Comparison of ENCODE assay signal across 23 cellular contexts in the genomic region with DNA sequence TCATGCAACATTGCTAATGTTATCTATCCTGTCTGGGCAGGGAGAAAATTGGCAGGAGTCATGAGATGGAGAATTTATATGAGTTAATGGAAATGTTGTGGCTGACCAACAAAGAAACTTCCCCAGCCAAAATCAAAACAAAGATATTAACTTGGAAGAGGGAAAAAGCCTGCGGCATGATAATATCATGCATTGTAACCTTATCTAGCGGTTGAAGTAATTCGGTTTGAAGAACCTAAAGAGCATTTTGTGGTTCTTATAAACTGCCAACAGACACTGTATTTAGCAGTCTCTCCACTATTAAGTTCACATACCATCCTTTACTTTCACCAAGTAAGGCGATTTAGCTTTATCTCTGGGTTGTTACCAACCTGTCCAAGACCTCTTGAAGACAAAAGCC. TPM values are rescaled to one million over a fixed set of nuclear protein-coding genes. Genes with fewer than 3 reads are reported as not detected.
"Had no signal": no experiment of that assay in that cellular context is flagged by ENCODE, and none has a peak within 500 bp of the region (broad histone marks: within the 10 kb centered on the region; RNA-seq: fewer than 3 reads in every experiment).

No MANE protein-coding gene starts in this region.

- H3K27ac ChIP-seq: adrenal gland, coronary artery, epithelial cell of prostate, heart right ventricle, lower lobe of right lung, transverse colon had no signal

- H3K36me3 ChIP-seq: adrenal gland, heart right ventricle, lower lobe of right lung, transverse colon had no signal

- H3K9me3 ChIP-seq: adrenal gland, heart right ventricle, lower lobe of right lung, transverse colon had no signal

- DNase-seq: activated T-cell treated with anti-CD3 and anti-CD28 coated beads, Interleukin-2, amount 50 U/mL, for 1 hour; adrenal gland; cerebellar nuclear complex; foreskin fibroblast; heart right ventricle; lower lobe of right lung; naive thymus-derived CD4-positive, alpha-beta T cell; small intestine; stimulated activated CD4-positive, alpha-beta T cell treated with anti-CD3 and anti-CD28 coated beads, Interleukin-15, amount 100 ng/mL, for 24 hours; stimulated activated CD4-positive, alpha-beta T cell treated with anti-CD3 and anti-CD28 coated beads, Interleukin-2, amount 100 ng/mL, for 48 hours; stimulated activated CD8-positive, alpha-beta memory T cell treated with anti-CD3 and anti-CD28 coated beads, Interleukin-4, amount 100 ng/mL, for 48 hours; stimulated activated naive B cell treated with anti-CD40 and anti-IgM and Interleukin-4, amounts not matched to agents 10 μg/mL and 1 μg/mL and 100 μg/mL, for 72 hours; transverse colon had no signal

- ATAC-seq: activated naive CD4-positive, alpha-beta T cell treated with anti-CD3 and anti-CD28 coated beads, Interleukin-2, amount 50 U/mL, for 72 hours; activated T-helper 17 cell treated with anti-CD3 and anti-CD28 coated beads, Interleukin-2, amount 50 U/mL, for 72 hours; heart right ventricle; left lobe of liver; lower lobe of right lung; naive thymus-derived CD4-positive, alpha-beta T cell; sciatic nerve; stimulated activated naive B cell treated with anti-CD40 and anti-IgM and Interleukin-4, amounts not matched to agents 10 μg/mL and 1 μg/mL and 100 μg/mL, for 72 hours had no signal

- H3K4me3 ChIP-seq: adrenal gland, coronary artery, heart right ventricle, lower lobe of right lung, transverse colon had no signal

- H3K27me3 ChIP-seq: adrenal gland, heart right ventricle, transverse colon had no signal

- H3K4me1 ChIP-seq: adrenal gland, heart right ventricle, lower lobe of right lung, transverse colon had no signal

RNA-seq across cellular contexts. Expression of gene DKK2, which starts 42.3 kb away (rescaled TPM):
- total RNA-seq: activated naive CD4-positive, alpha-beta T cell treated with anti-CD3 and anti-CD28 coated beads, Interleukin-2, amount 50 U/mL, for 72 hours; kidney epithelial cell; left lobe of liver; naive thymus-derived CD4-positive, alpha-beta T cell; neural crest cell; osteoblast; WTC11 had no signal
- polyA plus RNA-seq: naive thymus-derived CD4-positive, alpha-beta T cell had no signal
